In the genomic region with DNA sequence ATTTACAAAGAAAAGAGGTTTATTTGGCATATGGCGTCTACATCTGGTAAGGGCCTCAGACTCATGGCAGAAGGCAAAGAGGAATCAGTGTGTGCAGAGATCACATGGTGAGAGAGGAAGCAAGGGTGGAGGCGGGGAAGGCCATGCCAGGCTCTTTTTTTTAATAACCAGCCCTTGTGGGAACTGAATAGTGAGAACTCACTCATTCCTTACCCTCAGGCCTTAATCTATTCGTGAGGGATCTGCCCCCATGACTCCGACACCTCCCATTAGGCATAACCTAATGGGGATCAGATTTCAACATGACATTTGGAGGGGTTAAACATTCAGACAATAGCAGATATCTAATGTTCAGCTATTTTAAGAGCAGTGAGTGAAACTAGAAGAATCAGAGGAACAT, we compare ENCODE assay signal across 10 cellular contexts. TPM values are rescaled to one million over a fixed set of nuclear protein-coding genes. Genes with fewer than 3 reads are reported as not detected.
A peak's percentile ranks its signal among the peaks of the same experiment; 100 is the strongest.
DNase-seq lines count a peak whose midpoint lies in the region; ATAC-seq and TF ChIP-seq lines count a peak whose summit lies in the region.
"Had no signal": no experiment of that assay in that cellular context is flagged by ENCODE, and none has a peak within 500 bp of the region (broad histone marks: within the 10 kb centered on the region; RNA-seq: fewer than 3 reads in every experiment).

No MANE protein-coding gene starts in this region.

- H3K4me1 Mint-ChIP-seq in osteocyte (ENCODE audit: unreplicated experiment) = peaks cover 14% of the 10 kb centered on the region

- ATAC-seq in HG02852 (IDR thresholded peaks at IDR 0.05; ENCODE audit: unreplicated experiment) (no peak), HG03097 (IDR thresholded peaks at IDR 0.05; ENCODE audit: low FRiP score, unreplicated experiment) (no peak), GM18502 (IDR thresholded peaks at IDR 0.05; ENCODE audit: poor library complexity, unreplicated experiment) (no peak)

- H3K27me3 Mint-ChIP-seq in osteocyte (ENCODE audit: unreplicated experiment) = no peaks in the 10 kb centered on the region

- peaks cover 63% of the 10 kb centered on the region for H3K36me3 Mint-ChIP-seq in osteocyte (ENCODE audit: unreplicated experiment)

- peaks cover 7% of the 10 kb centered on the region for H3K36me3 ChIP-seq in H7 (replicated peaks; ENCODE audit: control insufficient read depth, insufficient read depth, low read length)

- no peak overlapping the region for H3K4me3 Mint-ChIP-seq in osteocyte (ENCODE audit: unreplicated experiment)

- H3K27ac Mint-ChIP-seq in osteocyte (ENCODE audit: unreplicated experiment) = peak overlapping the region; percentile 59

- no peak overlapping the region for H3K4me3 ChIP-seq in H7 (ENCODE audit: insufficient read depth, low read depth, low read length)

- DNase-seq in H7 = peak; percentile 7
- peak; percentile 77 for DNase-seq in NCI-H82 treated with DMSO at 0.1 percent for 48 hours (lab: John Stamatoyannopoulos, UW; ENCODE audit: unreplicated experiment)
- peak; percentile 88 for DNase-seq in foreskin melanocyte
- DNase-seq in osteocyte (ENCODE audit: extremely low spot score, unreplicated experiment) = no peak
- no peak for DNase-seq in NCI-H1694 (lab: John Stamatoyannopoulos, UW)
- DNase-seq: erythroblast, Karpas-422 had no signal

- no peaks in the 10 kb centered on the region for H3K27me3 ChIP-seq in H7 (ENCODE audit: control insufficient read depth, insufficient read depth, low read length)

- no peak for TF ChIP-seq CTCF in osteocyte (IDR thresholded peaks at IDR 0.05)

- peaks cover 16% of the 10 kb centered on the region for H3K9me3 Mint-ChIP-seq in osteocyte (ENCODE audit: unreplicated experiment)

RNA-seq across cellular contexts. Expression of a gene that starts 55.7 kb away (rescaled TPM):
- 17.7 and 28.0 TPM in 2 replicates for total RNA-seq in H7 (2014; rRNA removed; shearing (Covaris generic))
- 72.1 and 79.6 TPM in 2 replicates for total RNA-seq in osteocyte

RNA-seq across cellular contexts. Expression of a gene that starts 56.1 kb away (rescaled TPM):
- total RNA-seq in H7 (2014; rRNA removed; shearing (Covaris generic)) = 14.1 and 18.8 TPM in 2 replicates
- 15.8 and 16.5 TPM in 2 replicates for total RNA-seq in osteocyte

Comparison
In these comparisons a context has a peak if more than half of its experiments do, and no peak if none do; other contexts are left out.
1. DNase-seq: peak in H7 (single experiment), NCI-H82 treated with DMSO at 0.1 percent for 48 hours (single experiment) and foreskin melanocyte (single experiment); none in osteocyte (single experiment) and NCI-H1694 (single experiment).